In the genomic region with DNA sequence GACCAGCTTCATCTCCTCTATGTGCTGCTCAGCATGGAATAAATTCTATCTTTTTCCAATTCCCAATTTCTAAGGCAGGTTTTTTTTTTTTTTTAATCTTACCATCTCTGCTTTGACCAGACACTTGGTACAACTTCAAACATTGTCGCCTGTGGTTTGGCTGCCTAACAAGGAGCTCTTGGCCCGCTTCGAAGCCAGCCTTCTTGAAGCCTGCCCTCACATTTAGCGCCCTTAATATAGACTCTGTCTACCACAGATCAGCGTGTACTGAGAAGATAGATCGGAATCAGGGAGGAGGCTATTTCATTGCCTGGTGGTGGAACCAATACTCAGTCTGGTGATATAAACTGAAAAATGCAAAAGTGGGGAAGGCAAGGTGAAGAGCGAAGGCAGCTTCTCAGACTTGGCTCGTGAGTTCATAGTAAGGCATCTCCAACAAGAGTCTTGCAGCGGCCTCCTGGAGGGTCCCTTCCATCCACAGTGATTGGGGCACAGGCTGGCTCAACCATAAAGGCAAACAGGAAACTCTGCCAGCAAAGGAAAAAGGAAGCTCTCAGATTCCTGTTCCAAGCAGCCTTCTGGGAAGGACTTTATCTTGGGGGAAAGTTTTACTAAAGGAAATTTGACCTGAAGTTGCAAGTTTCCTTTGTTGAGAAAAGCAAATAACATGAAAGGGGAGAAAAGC, we compare ENCODE assay signal across 1 cellular context.
TF ChIP-seq lines count a peak whose summit lies in the region.

No MANE protein-coding gene starts in this region.

TF ChIP-seq in endothelial cell of umbilical vein, 7 proteins besides CTCF, POLR2A, EP300 and RAD21:
- no peak for TF ChIP-seq EZH2 (IDR thresholded peaks at IDR 0.05; ENCODE audit: borderline replicate concordance, low read depth, low read length, severe bottlenecking)
- no peak for TF ChIP-seq JUN (IDR thresholded peaks at IDR 0.05; ENCODE audit: borderline replicate concordance, insufficient read depth, insufficient read length, low read depth)
- TF ChIP-seq POLR2AphosphoS5 (IDR thresholded peaks at IDR 0.05; ENCODE audit: insufficient read depth, low read depth, low read length): no peak
- no peak for TF ChIP-seq MYC (IDR thresholded peaks at IDR 0.05; ENCODE audit: low read depth, low read length)
- TF ChIP-seq, protein P1, sequence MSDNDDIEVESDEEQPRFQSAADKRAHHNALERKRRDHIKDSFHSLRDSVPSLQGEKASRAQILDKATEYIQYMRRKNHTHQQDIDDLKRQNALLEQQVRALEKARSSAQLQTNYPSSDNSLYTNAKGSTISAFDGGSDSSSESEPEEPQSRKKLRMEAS (IDR thresholded peaks at IDR 0.05; ENCODE audit: insufficient read depth, insufficient read length): no peak
- TF ChIP-seq FOS (IDR thresholded peaks at IDR 0.05; ENCODE audit: borderline replicate concordance, insufficient read depth, low read length): no peak
- no peak for TF ChIP-seq GATA2 (IDR thresholded peaks at IDR 0.05; ENCODE audit: insufficient read depth, insufficient read length, low read depth, low read length)
